11 cellular contexts compared by ENCODE assay signal in the genomic region with DNA sequence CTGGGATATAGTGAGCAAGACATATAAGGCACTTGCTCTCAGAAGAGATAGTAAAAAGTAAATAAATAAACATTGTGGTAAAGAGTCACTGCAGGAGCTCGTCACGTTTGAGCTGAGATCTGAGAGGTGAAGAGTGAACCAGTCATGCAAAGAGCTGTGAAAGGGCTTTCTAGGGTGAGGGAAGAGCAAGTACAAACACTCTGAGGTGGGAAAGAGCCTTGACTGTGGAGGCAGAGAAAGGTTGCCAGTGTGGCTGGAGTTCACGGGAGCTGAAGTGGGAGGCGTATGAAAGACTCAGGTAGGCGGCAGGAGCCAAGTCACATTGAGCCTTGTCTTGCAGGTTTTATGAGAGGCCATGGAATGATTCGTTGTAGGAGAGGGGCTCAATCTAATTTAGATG.
A peak's percentile ranks its signal among the peaks of the same experiment; 100 is the strongest.
DNase-seq lines count a peak whose midpoint lies in the region; ATAC-seq and FAIRE-seq lines count a peak whose summit lies in the region.
"Had no signal": no experiment of that assay in that cellular context is flagged by ENCODE, and none has a peak within 500 bp of the region (broad histone marks: within the 10 kb centered on the region; RNA-seq: fewer than 3 reads in every experiment).

No MANE protein-coding gene starts in this region.

- DNase-seq in GM18507 (ENCODE audit: extremely low spot score, insufficient read length, low read depth) (peak; percentile 36), glomerular visceral epithelial cell (ENCODE audit: extremely low spot score) (peak; percentile 70), T-helper 9 cell (no peak), cerebellar cortex (ENCODE audit: low spot score) (no peak)
- DNase-seq in stimulated activated CD4-positive, alpha-beta T cell treated with anti-CD3 and anti-CD28 coated beads, Interleukin-4, amount 100 ng/mL, for 24 hours, result no peak
- no peak for DNase-seq in stimulated activated naive CD8-positive, alpha-beta T cell treated with anti-CD3 and anti-CD28 coated beads, Interleukin-15, Interleukin-2, amounts not matched to agents 100 U/mL and 50 U/mL, for 24 hours
- DNase-seq: NCI-H226 had no signal

- ATAC-seq in GM21576 (IDR thresholded peaks at IDR 0.05; ENCODE audit: unreplicated experiment) (peak; percentile 61), HG03520 (IDR thresholded peaks at IDR 0.05; ENCODE audit: unreplicated experiment) (peak; percentile 41)
- no peak for ATAC-seq in stimulated activated naive CD8-positive, alpha-beta T cell treated with anti-CD3 and anti-CD28 coated beads, Interleukin-15, Interleukin-2, amounts not matched to agents 100 U/mL and 50 U/mL, for 24 hours

- peak; percentile 96 for FAIRE-seq in GM18507 (lab: Jason Lieb, UNC)
- FAIRE-seq: D721Med, TTC549 had no signal

Comparison
In these comparisons a context has a peak if more than half of its experiments do, and no peak if none do; other contexts are left out.
1. DNase-seq: peak in GM18507 (single experiment) and glomerular visceral epithelial cell (single experiment); none in T-helper 9 cell (single experiment), cerebellar cortex (single experiment), stimulated activated CD4-positive, alpha-beta T cell treated with anti-CD3 and anti-CD28 coated beads, Interleukin-4, amount 100 ng/mL, for 24 hours (single experiment) and stimulated activated naive CD8-positive, alpha-beta T cell treated with anti-CD3 and anti-CD28 coated beads, Interleukin-15, Interleukin-2, amounts not matched to agents 100 U/mL and 50 U/mL, for 24 hours (single experiment).